In genomic region chr15:25439456-25439836, GRCh38 we compare ENCODE assay signal across 1 cellular context.
TF ChIP-seq lines count a peak whose summit lies in the region.

No MANE protein-coding gene starts in this region.

TF ChIP-seq in SK-N-SH, 30 proteins besides CTCF, POLR2A, EP300 and RAD21 (continued from another document):
- TF ChIP-seq, protein P1, sequence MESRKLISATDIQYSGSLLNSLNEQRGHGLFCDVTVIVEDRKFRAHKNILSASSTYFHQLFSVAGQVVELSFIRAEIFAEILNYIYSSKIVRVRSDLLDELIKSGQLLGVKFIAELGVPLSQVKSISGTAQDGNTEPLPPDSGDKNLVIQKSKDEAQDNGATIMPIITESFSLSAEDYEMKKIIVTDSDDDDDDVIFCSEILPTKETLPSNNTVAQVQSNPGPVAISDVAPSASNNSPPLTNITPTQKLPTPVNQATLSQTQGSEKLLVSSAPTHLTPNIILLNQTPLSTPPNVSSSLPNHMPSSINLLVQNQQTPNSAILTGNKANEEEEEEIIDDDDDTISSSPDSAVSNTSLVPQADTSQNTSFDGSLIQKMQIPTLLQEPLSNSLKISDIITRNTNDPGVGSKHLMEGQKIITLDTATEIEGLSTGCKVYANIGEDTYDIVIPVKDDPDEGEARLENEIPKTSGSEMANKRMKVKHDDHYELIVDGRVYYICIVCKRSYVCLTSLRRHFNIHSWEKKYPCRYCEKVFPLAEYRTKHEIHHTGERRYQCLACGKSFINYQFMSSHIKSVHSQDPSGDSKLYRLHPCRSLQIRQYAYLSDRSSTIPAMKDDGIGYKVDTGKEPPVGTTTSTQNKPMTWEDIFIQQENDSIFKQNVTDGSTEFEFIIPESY (IDR thresholded peaks at IDR 0.05; ENCODE audit: borderline replicate concordance, low read depth), result no peak
- no peak for TF ChIP-seq GATA2 (CRISPR knock-in tag; IDR thresholded peaks at IDR 0.05)
- TF ChIP-seq FOXM1 (IDR thresholded peaks at IDR 0.05; ENCODE audit: low read depth), result no peak
